ENCODE assay signal across 12 cellular contexts in genomic region chr2:158999458-158999857, GRCh38. TPM values are rescaled to one million over a fixed set of nuclear protein-coding genes. Genes with fewer than 3 reads are reported as not detected.
A peak's percentile ranks its signal among the peaks of the same experiment; 100 is the strongest.
DNase-seq lines count a peak whose midpoint lies in the region; ATAC-seq, FAIRE-seq and TF ChIP-seq lines count a peak whose summit lies in the region.
"Had no signal": no experiment of that assay in that cellular context is flagged by ENCODE, and none has a peak within 500 bp of the region (broad histone marks: within the 10 kb centered on the region; RNA-seq: fewer than 3 reads in every experiment).

No MANE protein-coding gene starts in this region.

- no peaks in the 10 kb centered on the region for H3K27me3 ChIP-seq in bronchial epithelial cell (ENCODE audit: control insufficient read depth, insufficient read depth, low read length)

- ATAC-seq in GM21619 (IDR thresholded peaks at IDR 0.05; ENCODE audit: unreplicated experiment) = no peak
- ATAC-seq in HG02642 (IDR thresholded peaks at IDR 0.05; ENCODE audit: poor library complexity, unreplicated experiment) = no peak
- ATAC-seq: activated CD4-positive, CD25-positive, alpha-beta regulatory T cell treated with anti-CD3 and anti-CD28 coated beads, Interleukin-2, amount 50 U/mL, for 24 hours; GM12878; psoas muscle had no signal

- DNase-seq in Ammon's horn (ENCODE audit: low spot score) (peak; percentile 35), M059J (ENCODE audit: low read depth) (peak; percentile 64), bronchial epithelial cell (ENCODE audit: low read depth) (peak; percentile 23), lung microvascular endothelial cell (ENCODE audit: low read depth in 2 of 2) (peak; percentile 51 to 78), SHP77 (lab: John Stamatoyannopoulos, UW) (no peak), posterior cingulate gyrus (no peak)
- DNase-seq: activated naive CD4-positive, alpha-beta T cell treated with anti-CD3 and anti-CD28 coated beads, Interleukin-2, amount 50 U/mL, for 16 hours; psoas muscle had no signal

- no peak for FAIRE-seq in bronchial epithelial cell (lab: Jason Lieb, UNC)
- FAIRE-seq: GM12878 had no signal

- H3K36me3 ChIP-seq in bronchial epithelial cell (ENCODE audit: control insufficient read depth, insufficient read depth, low read length) = peaks cover 5% of the 10 kb centered on the region

- no peak overlapping the region for H3K4me3 ChIP-seq in bronchial epithelial cell (ENCODE audit: low read depth, low read length)
- H3K4me3 ChIP-seq: GM12878, psoas muscle had no signal

- intact Hi-C loops in posterior cingulate gyrus (cut with DNase I) = no loop called here

- TF ChIP-seq CTCF in bronchial epithelial cell (IDR thresholded peaks at IDR 0.05; ENCODE audit: insufficient read depth, low read length, severe bottlenecking) = no peak

RNA-seq across cellular contexts. Expression of gene TANC1, which starts 31.0 kb away (rescaled TPM):
- 14.6 and 22.8 TPM in 2 replicates for total RNA-seq in M059J (2014; rRNA removed; shearing (Covaris generic))
- total RNA-seq in bronchial epithelial cell = 29.5 and 34.1 TPM in 2 replicates
- total RNA-seq in lung microvascular endothelial cell = 46.6 and 64.7 TPM in 2 replicates

Comparison
In these comparisons a context has a peak if more than half of its experiments do, and no peak if none do; other contexts are left out.
1. DNase-seq: peak in Ammon's horn (single experiment), M059J (single experiment), bronchial epithelial cell (single experiment) and lung microvascular endothelial cell (2 of 2); none in SHP77 (0 of 2) and posterior cingulate gyrus (0 of 10).